15 cellular contexts compared by ENCODE assay signal in the genomic region with DNA sequence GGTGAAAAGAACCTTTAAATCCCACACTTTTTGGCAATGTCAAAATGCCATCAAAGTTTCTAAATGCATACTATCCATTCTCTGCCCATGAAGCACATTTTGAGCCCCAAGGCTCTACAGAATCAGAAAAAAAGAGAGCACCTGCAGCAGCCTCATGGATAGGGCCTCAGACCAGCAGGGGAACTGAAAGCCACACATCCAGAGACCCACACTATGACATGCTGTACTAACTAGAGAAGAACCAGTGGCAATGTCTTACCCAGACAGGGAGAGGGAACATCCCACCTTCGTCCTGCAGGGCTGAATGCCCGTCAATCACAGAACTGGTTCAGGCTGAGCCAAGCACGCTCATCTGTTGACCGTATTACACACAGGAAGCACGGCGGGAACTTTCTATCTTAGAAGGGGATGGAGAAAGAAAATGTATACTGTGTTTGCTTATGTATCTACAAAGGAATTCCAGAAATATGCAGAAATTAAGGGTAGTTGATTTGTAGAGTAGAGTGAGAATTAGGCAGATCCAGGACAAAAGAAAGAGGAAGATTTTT.
"Had no signal": no experiment of that assay in that cellular context is flagged by ENCODE, and none has a peak within 500 bp of the region (broad histone marks: within the 10 kb centered on the region; RNA-seq: fewer than 3 reads in every experiment).

No MANE protein-coding gene starts in this region.

- H3K27ac ChIP-seq: ascending aorta, hepatocyte, left ventricle myocardium inferior, tibial artery had no signal

- H3K27me3 Mint-ChIP-seq: activated naive CD4-positive, alpha-beta T cell treated with anti-CD3 and anti-CD28 coated beads, Interleukin-2, amount 10 ng/mL, durations not matched to agents 7 days and 5 days had no signal

- H3K36me3 ChIP-seq: ascending aorta, left ventricle myocardium inferior had no signal

- H3K27me3 ChIP-seq: ascending aorta, hepatocyte, tibial artery had no signal

- H3K9me3 Mint-ChIP-seq: activated naive CD4-positive, alpha-beta T cell treated with anti-CD3 and anti-CD28 coated beads, Interleukin-2, amount 10 ng/mL, durations not matched to agents 7 days and 5 days; activated T-helper 2 cell treated with anti-CD3 and anti-CD28 coated beads, Interferon-gamma antibody, Interleukin-2, Interleukin-4, amounts not matched to agents 10 μg/mL and 5 μg/mL and 100 μg/mL, durations not matched to agents 14 hours and 24 hours and 36 hours; natural killer cell; stimulated activated effector memory CD8-positive, alpha-beta T cell treated with anti-CD3 and anti-CD28 coated beads, Interleukin-12 subunit alpha, Interleukin-12 subunit beta, amount 100 ng/mL, for 72 hours had no signal

- H3K36me3 Mint-ChIP-seq: activated naive CD4-positive, alpha-beta T cell treated with anti-CD3 and anti-CD28 coated beads, Interleukin-2, amount 10 ng/mL, durations not matched to agents 7 days and 5 days; natural killer cell; stimulated activated effector memory CD8-positive, alpha-beta T cell treated with anti-CD3 and anti-CD28 coated beads, Interleukin-12 subunit alpha, Interleukin-12 subunit beta, amount 100 ng/mL, for 72 hours had no signal

- ATAC-seq: natural killer cell; stimulated activated effector memory CD8-positive, alpha-beta T cell treated with anti-CD3 and anti-CD28 coated beads, Interleukin-12 subunit alpha, Interleukin-12 subunit beta, amount 100 ng/mL, for 72 hours had no signal

- H3K4me1 Mint-ChIP-seq: activated naive CD4-positive, alpha-beta T cell treated with anti-CD3 and anti-CD28 coated beads, Interleukin-2, amount 10 ng/mL, durations not matched to agents 7 days and 5 days; stimulated activated effector memory CD8-positive, alpha-beta T cell treated with anti-CD3 and anti-CD28 coated beads, Interleukin-12 subunit alpha, Interleukin-12 subunit beta, amount 100 ng/mL, for 72 hours had no signal

- DNase-seq: activated CD4-positive, CD25-positive, alpha-beta regulatory T cell treated with anti-CD3 and anti-CD28 coated beads, Interleukin-2, amount 50 U/mL, for 72 hours; activated naive CD4-positive, alpha-beta T cell treated with anti-CD3 and anti-CD28 coated beads, Interleukin-2, amount 10 ng/mL, durations not matched to agents 7 days and 5 days; activated T-cell treated with anti-CD3 and anti-CD28 coated beads, Interleukin-2, amount 50 U/mL, for 1 hour; kidney; left ventricle myocardium inferior; natural killer cell; posterior cingulate gyrus; retina; stimulated activated CD4-positive, alpha-beta T cell treated with anti-CD3 and anti-CD28 coated beads, Interleukin-12 subunit alpha, Interleukin-12 subunit beta, amount 100 ng/mL, for 4 hours; stimulated activated CD4-positive, alpha-beta T cell treated with anti-CD3 and anti-CD28 coated beads, Interleukin-2, amount 100 ng/mL, for 24 hours; tibial artery had no signal

- H3K9me3 ChIP-seq: ascending aorta, left ventricle myocardium inferior, tibial artery had no signal

- H3K4me3 Mint-ChIP-seq: activated naive CD4-positive, alpha-beta T cell treated with anti-CD3 and anti-CD28 coated beads, Interleukin-2, amount 10 ng/mL, durations not matched to agents 7 days and 5 days; natural killer cell; stimulated activated effector memory CD8-positive, alpha-beta T cell treated with anti-CD3 and anti-CD28 coated beads, Interleukin-12 subunit alpha, Interleukin-12 subunit beta, amount 100 ng/mL, for 72 hours had no signal

- H3K4me3 ChIP-seq: ascending aorta, hepatocyte, left ventricle myocardium inferior, tibial artery had no signal

- H3K27ac Mint-ChIP-seq: activated naive CD4-positive, alpha-beta T cell treated with anti-CD3 and anti-CD28 coated beads, Interleukin-2, amount 10 ng/mL, durations not matched to agents 7 days and 5 days; activated T-helper 2 cell treated with anti-CD3 and anti-CD28 coated beads, Interferon-gamma antibody, Interleukin-2, Interleukin-4, amounts not matched to agents 10 μg/mL and 5 μg/mL and 100 μg/mL, durations not matched to agents 14 hours and 24 hours and 36 hours; natural killer cell; stimulated activated effector memory CD8-positive, alpha-beta T cell treated with anti-CD3 and anti-CD28 coated beads, Interleukin-12 subunit alpha, Interleukin-12 subunit beta, amount 100 ng/mL, for 72 hours had no signal
